In the genomic region with DNA sequence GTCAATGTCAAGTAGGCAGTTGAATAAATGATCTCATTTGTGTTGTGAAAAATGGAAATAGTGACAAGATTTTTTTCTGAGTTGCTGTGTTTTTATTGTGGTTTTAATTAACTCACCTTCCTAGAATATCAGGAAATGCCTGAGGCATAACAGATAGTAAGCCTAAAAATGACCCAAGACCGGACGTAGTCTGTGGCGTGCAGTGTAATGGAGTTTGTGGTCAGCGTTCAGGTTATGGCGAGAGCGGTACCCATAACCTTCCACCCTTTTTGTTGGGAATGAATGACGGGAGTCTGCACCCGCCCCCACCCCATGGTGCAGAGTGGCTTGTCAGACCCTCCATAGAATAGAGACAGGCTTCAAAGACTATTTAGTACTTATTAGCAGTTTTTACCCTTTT, we compare ENCODE assay signal across 1 cellular context.
TF ChIP-seq lines count a peak whose summit lies in the region.

No MANE protein-coding gene starts in this region.

TF ChIP-seq in IMR-90, 13 proteins besides CTCF, POLR2A, EP300 and RAD21 (continued from another document):
- TF ChIP-seq, protein P1, sequence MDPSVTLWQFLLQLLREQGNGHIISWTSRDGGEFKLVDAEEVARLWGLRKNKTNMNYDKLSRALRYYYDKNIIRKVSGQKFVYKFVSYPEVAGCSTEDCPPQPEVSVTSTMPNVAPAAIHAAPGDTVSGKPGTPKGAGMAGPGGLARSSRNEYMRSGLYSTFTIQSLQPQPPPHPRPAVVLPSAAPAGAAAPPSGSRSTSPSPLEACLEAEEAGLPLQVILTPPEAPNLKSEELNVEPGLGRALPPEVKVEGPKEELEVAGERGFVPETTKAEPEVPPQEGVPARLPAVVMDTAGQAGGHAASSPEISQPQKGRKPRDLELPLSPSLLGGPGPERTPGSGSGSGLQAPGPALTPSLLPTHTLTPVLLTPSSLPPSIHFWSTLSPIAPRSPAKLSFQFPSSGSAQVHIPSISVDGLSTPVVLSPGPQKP (IDR thresholded peaks at IDR 0.05; ENCODE audit: borderline replicate concordance, low read depth, low read length): no peak
- TF ChIP-seq RFX5 (IDR thresholded peaks at IDR 0.05; ENCODE audit: low read depth, low read length) (no peak), RCOR1 (IDR thresholded peaks at IDR 0.05; ENCODE audit: insufficient replicate concordance, low read length) (no peak)
- TF ChIP-seq, protein P2, sequence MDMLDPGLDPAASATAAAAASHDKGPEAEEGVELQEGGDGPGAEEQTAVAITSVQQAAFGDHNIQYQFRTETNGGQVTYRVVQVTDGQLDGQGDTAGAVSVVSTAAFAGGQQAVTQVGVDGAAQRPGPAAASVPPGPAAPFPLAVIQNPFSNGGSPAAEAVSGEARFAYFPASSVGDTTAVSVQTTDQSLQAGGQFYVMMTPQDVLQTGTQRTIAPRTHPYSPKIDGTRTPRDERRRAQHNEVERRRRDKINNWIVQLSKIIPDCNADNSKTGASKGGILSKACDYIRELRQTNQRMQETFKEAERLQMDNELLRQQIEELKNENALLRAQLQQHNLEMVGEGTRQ (IDR thresholded peaks at IDR 0.05; ENCODE audit: low read depth, low read length): no peak
